1 cellular context compared by ENCODE assay signal in the genomic region with DNA sequence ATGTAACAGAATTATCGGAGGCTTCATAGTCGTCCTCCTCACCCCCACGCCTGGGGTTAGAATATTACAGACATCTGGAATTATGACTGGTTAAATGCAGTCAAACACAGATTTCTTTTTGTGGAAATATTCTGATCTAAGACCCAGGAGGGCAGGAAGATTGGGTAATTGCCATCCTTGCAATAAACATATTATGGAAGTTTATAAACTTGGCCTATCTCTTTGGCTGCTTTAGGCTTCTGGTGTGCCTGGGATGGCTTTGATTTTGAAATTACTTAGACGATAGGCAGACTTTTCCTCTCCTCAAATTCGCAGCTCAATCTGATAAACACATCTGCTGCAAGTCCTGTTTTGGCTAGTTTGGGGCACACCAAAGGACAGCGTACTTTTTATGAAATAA.
TF ChIP-seq lines count a peak whose summit lies in the region.

No MANE protein-coding gene starts in this region.

TF ChIP-seq in GM23338, 12 proteins besides CTCF, POLR2A, EP300 and RAD21:
- TF ChIP-seq, protein P1, sequence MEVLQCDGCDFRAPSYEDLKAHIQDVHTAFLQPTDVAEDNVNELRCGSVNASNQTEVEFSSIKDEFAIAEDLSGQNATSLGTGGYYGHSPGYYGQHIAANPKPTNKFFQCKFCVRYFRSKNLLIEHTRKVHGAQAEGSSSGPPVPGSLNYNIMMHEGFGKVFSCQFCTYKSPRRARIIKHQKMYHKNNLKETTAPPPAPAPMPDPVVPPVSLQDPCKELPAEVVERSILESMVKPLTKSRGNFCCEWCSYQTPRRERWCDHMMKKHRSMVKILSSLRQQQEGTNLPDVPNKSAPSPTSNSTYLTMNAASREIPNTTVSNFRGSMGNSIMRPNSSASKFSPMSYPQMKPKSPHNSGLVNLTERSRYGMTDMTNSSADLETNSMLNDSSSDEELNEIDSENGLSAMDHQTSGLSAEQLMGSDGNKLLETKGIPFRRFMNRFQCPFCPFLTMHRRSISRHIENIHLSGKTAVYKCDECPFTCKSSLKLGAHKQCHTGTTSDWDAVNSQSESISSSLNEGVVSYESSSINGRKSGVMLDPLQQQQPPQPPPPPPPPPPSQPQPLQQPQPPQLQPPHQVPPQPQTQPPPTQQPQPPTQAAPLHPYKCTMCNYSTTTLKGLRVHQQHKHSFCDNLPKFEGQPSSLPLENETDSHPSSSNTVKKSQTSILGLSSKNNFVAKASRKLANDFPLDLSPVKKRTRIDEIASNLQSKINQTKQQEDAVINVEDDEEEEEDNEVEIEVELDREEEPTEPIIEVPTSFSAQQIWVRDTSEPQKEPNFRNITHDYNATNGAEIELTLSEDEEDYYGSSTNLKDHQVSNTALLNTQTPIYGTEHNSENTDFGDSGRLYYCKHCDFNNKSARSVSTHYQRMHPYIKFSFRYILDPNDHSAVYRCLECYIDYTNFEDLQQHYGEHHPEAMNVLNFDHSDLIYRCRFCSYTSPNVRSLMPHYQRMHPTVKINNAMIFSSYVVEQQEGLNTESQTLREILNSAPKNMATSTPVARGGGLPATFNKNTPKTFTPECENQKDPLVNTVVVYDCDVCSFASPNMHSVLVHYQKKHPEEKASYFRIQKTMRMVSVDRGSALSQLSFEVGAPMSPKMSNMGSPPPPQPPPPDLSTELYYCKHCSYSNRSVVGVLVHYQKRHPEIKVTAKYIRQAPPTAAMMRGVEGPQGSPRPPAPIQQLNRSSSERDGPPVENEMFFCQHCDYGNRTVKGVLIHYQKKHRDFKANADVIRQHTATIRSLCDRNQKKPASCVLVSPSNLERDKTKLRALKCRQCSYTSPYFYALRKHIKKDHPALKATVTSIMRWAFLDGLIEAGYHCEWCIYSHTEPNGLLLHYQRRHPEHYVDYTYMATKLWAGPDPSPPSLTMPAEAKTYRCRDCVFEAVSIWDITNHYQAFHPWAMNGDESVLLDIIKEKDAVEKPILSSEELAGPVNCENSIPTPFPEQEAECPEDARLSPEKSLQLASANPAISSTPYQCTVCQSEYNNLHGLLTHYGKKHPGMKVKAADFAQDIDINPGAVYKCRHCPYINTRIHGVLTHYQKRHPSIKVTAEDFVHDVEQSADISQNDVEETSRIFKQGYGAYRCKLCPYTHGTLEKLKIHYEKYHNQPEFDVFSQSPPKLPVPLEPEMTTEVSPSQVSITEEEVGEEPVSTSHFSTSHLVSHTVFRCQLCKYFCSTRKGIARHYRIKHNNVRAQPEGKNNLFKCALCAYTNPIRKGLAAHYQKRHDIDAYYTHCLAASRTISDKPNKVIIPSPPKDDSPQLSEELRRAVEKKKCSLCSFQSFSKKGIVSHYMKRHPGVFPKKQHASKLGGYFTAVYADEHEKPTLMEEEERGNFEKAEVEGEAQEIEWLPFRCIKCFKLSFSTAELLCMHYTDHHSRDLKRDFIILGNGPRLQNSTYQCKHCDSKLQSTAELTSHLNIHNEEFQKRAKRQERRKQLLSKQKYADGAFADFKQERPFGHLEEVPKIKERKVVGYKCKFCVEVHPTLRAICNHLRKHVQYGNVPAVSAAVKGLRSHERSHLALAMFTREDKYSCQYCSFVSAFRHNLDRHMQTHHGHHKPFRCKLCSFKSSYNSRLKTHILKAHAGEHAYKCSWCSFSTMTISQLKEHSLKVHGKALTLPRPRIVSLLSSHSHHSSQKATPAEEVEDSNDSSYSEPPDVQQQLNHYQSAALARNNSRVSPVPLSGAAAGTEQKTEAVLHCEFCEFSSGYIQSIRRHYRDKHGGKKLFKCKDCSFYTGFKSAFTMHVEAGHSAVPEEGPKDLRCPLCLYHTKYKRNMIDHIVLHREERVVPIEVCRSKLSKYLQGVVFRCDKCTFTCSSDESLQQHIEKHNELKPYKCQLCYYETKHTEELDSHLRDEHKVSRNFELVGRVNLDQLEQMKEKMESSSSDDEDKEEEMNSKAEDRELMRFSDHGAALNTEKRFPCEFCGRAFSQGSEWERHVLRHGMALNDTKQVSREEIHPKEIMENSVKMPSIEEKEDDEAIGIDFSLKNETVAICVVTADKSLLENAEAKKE (CRISPR knock-in tag; IDR thresholded peaks at IDR 0.05): no peak
- no peak for TF ChIP-seq JUNB (IDR thresholded peaks at IDR 0.05; ENCODE audit: unreplicated experiment)
- no peak for TF ChIP-seq ZNF114 (CRISPR knock-in tag; IDR thresholded peaks at IDR 0.05)
